ENCODE assay signal across 11 cellular contexts in genomic region chr14:68291820-68292219, GRCh38.
DNase-seq lines count a peak whose midpoint lies in the region; ATAC-seq, FAIRE-seq and TF ChIP-seq lines count a peak whose summit lies in the region.
"Had no signal": no experiment of that assay in that cellular context is flagged by ENCODE, and none has a peak within 500 bp of the region (broad histone marks: within the 10 kb centered on the region; RNA-seq: fewer than 3 reads in every experiment).

No MANE protein-coding gene starts in this region.

- H4K20me1 ChIP-seq in H1 (replicated peaks in 1 of 2; ENCODE audit: control insufficient read depth in 1 of 2, insufficient read depth in 2 of 2, low read length in 2 of 2) = no peaks in the 10 kb centered on the region

- CTCF ChIA-PET in H1 (lab: Charles Lee; ENCODE audit: partially characterized antibody) = interaction anchor here (0.9 to 1.7 kb wide), 7 partner anchors 10 to 145 kb away, joined by 3 to 7 read pairs (median 3); no protein-coding TSS in a partner anchor

- no peak overlapping the region for H2BK5ac ChIP-seq in H1 (ENCODE audit: low read depth, low read length)

- H3K27me3 Mint-ChIP-seq in activated naive CD4-positive, alpha-beta T cell treated with anti-CD3 and anti-CD28 coated beads, Interleukin-2, amount 50 U/mL, for 24 hours = no peaks in the 10 kb centered on the region
- no peaks in the 10 kb centered on the region for H3K27me3 Mint-ChIP-seq in stimulated activated memory B cell treated with anti-CD40 and anti-IgM and Interleukin-4, amounts not matched to agents 10 μg/mL and 1 μg/mL and 100 μg/mL, for 72 hours

- H3K4me3 ChIP-seq in H1 (ENCODE audit: extremely low read depth in 1 of 4, insufficient read depth in 2 of 4, low read depth in 3 of 4, low read length in 4 of 4) = no peak overlapping the region

- H2BK20ac ChIP-seq in H1 (ENCODE audit: low read length) = no peak overlapping the region

- H3K36me3 ChIP-seq in H1 (ENCODE audit: control insufficient read depth in 2 of 4, insufficient read depth in 4 of 4, low read length in 3 of 4) = no peaks in the 10 kb centered on the region

- H3K18ac ChIP-seq in H1 (ENCODE audit: extremely low read depth, low read length) = no peak overlapping the region

- H3K4me1 ChIP-seq in H1 (replicated peaks in 1 of 4; ENCODE audit: control insufficient read depth in 3 of 4, insufficient read depth in 4 of 4, low read length in 3 of 4) = peaks cover 0 to 21% (median 12%) of the 10 kb centered on the region in 4 experiments; a peak in 6 of 7 replicates

- H3K27me3 ChIP-seq in H1 (replicated peaks in 1 of 4; ENCODE audit: control insufficient read depth in 3 of 4, extremely low read depth in 1 of 4, insufficient read depth in 3 of 4, low read length in 3 of 4) = no peaks in the 10 kb centered on the region

- no peak overlapping the region for H2BK120ac ChIP-seq in H1 (replicated peaks; ENCODE audit: low read depth, low read length)

- no peak overlapping the region for H2AFZ ChIP-seq in H1 (ENCODE audit: low read length)

- no peak for DNase-seq in activated naive CD4-positive, alpha-beta T cell treated with anti-CD3 and anti-CD28 coated beads, Interleukin-2, amount 50 U/mL, for 16 hours
- DNase-seq in NCI-H510A (lab: John Stamatoyannopoulos, UW) (peak; percentile 43), H1 (ENCODE audit: low read depth in 1 of 2, low spot score in 2 of 2) (peak; percentile 23 to 57), NAMALWA (ENCODE audit: low spot score) (no peak)
- DNase-seq: NCI-H226 had no signal

- no peak overlapping the region for H4K5ac ChIP-seq in H1 (ENCODE audit: insufficient read length, low read depth, low read length)

- H3K79me1 ChIP-seq in H1 (ENCODE audit: low read depth, low read length) = no peaks in the 10 kb centered on the region

- POLR2A ChIA-PET in H1 (lab: Charles Lee; ENCODE audit: partially characterized antibody) = interaction anchor here (1.4 to 1.8 kb wide), 2 partner anchors 9 to 501 kb away, joined by 6 to 7 read pairs; partner anchors contain the start of gene ZFP36L1

- 52% methylated on average over 2 of the region's 2 CpGs; no CpG with 5 or more reads in 1 of the 2 experiments for WGBS in H1 (ENCODE audit: extremely low coverage in 1 of 2, insufficient coverage in 1 of 2, insufficient read length in 1 of 2, insufficient replicate concordance in 2 of 2, low coverage in 1 of 2, low lambda C conversion rate in 2 of 2, missing lambda C conversion rate in 1 of 2), 2 experiments

- no peaks in the 10 kb centered on the region for H3K23me2 ChIP-seq in H1 (ENCODE audit: low read depth, low read length)

- TF ChIP-seq RAD21 in H1 (IDR thresholded peaks at IDR 0.05 in 1 of 2, conservative IDR thresholded peaks at IDR 0.05 in 1 of 2; ENCODE audit: low read depth in 2 of 2, low read length in 2 of 2) = peak in 1 of 2 experiments; percentile 22; a peak in 1 of 4 replicates

- H3K23ac ChIP-seq in H1 (ENCODE audit: insufficient read length) = no peak overlapping the region

- no peak for ATAC-seq in stimulated activated memory B cell treated with anti-CD40 and anti-IgM and Interleukin-4, amounts not matched to agents 10 μg/mL and 1 μg/mL and 100 μg/mL, for 72 hours
- ATAC-seq in GM21528 (IDR thresholded peaks at IDR 0.05; ENCODE audit: low FRiP score, unreplicated experiment) (no peak), HG03095 (IDR thresholded peaks at IDR 0.05; ENCODE audit: unreplicated experiment) (no peak)
- ATAC-seq: sciatic nerve had no signal

- H4K91ac ChIP-seq in H1 (replicated peaks; ENCODE audit: insufficient read length, low read length) = no peak overlapping the region

- H4K8ac ChIP-seq in H1 (ENCODE audit: extremely low read depth, insufficient read depth, low read length) = no peak overlapping the region

- H2BK12ac ChIP-seq in H1 (ENCODE audit: low read depth, low read length) = no peak overlapping the region

- no peak overlapping the region for H3K9ac ChIP-seq in H1 (replicated peaks in 1 of 4; ENCODE audit: extremely low read depth in 1 of 4, low read depth in 3 of 4, low read length in 3 of 4)

- no peak for TF ChIP-seq CTCF in H1 (IDR thresholded peaks at IDR 0.05; ENCODE audit: control extremely low read depth in 1 of 3, insufficient read depth in 1 of 3, low read depth in 1 of 3, low read length in 3 of 3)

- H3K36me3 Mint-ChIP-seq in activated naive CD4-positive, alpha-beta T cell treated with anti-CD3 and anti-CD28 coated beads, Interleukin-2, amount 50 U/mL, for 24 hours = no peaks in the 10 kb centered on the region
- H3K36me3 Mint-ChIP-seq in stimulated activated memory B cell treated with anti-CD40 and anti-IgM and Interleukin-4, amounts not matched to agents 10 μg/mL and 1 μg/mL and 100 μg/mL, for 72 hours = no peaks in the 10 kb centered on the region

- H3K9me3 ChIP-seq in H1 (ENCODE audit: insufficient read depth in 2 of 2, low read depth in 1 of 2, low read length in 1 of 2) = no peaks in the 10 kb centered on the region

- TF ChIP-seq POLR2A in H1 (IDR thresholded peaks at IDR 0.05; ENCODE audit: control extremely low read depth in 1 of 2, low read depth in 2 of 2, low read length in 2 of 2) = no peak

- H3K27ac Mint-ChIP-seq in activated naive CD4-positive, alpha-beta T cell treated with anti-CD3 and anti-CD28 coated beads, Interleukin-2, amount 50 U/mL, for 24 hours = peak overlapping the region; percentile 32
- peak overlapping the region; percentile 94 for H3K27ac Mint-ChIP-seq in stimulated activated memory B cell treated with anti-CD40 and anti-IgM and Interleukin-4, amounts not matched to agents 10 μg/mL and 1 μg/mL and 100 μg/mL, for 72 hours

- no peak for TF ChIP-seq EP300 in H1 (IDR thresholded peaks at IDR 0.05; ENCODE audit: borderline replicate concordance in 1 of 2, low read depth in 2 of 2, low read length in 2 of 2)

- no peak overlapping the region for H3K4ac ChIP-seq in H1 (replicated peaks; ENCODE audit: insufficient read length, low read depth, low read length)

- no peak overlapping the region for H2BK15ac ChIP-seq in H1 (ENCODE audit: low read length)

- H3K79me2 ChIP-seq in H1 (ENCODE audit: control insufficient read depth in 1 of 2, insufficient read depth in 2 of 2, low read length in 2 of 2) = no peaks in the 10 kb centered on the region

- no peak overlapping the region for H3K27ac ChIP-seq in H1 (ENCODE audit: low read depth, low read length)

- H3K4me2 ChIP-seq in H1 (ENCODE audit: insufficient read depth in 1 of 2, low read depth in 2 of 2, low read length in 2 of 2) = 0 out of 4 replicates have a peak overlapping the region, but pooled peaks of 1 of the 2 experiments have one; percentile 3

- H3K9me3 Mint-ChIP-seq in activated naive CD4-positive, alpha-beta T cell treated with anti-CD3 and anti-CD28 coated beads, Interleukin-2, amount 50 U/mL, for 24 hours = no peaks in the 10 kb centered on the region
- H3K9me3 Mint-ChIP-seq in stimulated activated memory B cell treated with anti-CD40 and anti-IgM and Interleukin-4, amounts not matched to agents 10 μg/mL and 1 μg/mL and 100 μg/mL, for 72 hours = no peaks in the 10 kb centered on the region

- FAIRE-seq in H1 (lab: Jason Lieb, UNC) = no peak
- FAIRE-seq: keratinocyte had no signal

- H3K4me3 Mint-ChIP-seq in activated naive CD4-positive, alpha-beta T cell treated with anti-CD3 and anti-CD28 coated beads, Interleukin-2, amount 50 U/mL, for 24 hours = peak overlapping the region; percentile 24
- H3K4me3 Mint-ChIP-seq in stimulated activated memory B cell treated with anti-CD40 and anti-IgM and Interleukin-4, amounts not matched to agents 10 μg/mL and 1 μg/mL and 100 μg/mL, for 72 hours = no peak overlapping the region

- no peak overlapping the region for H3K14ac ChIP-seq in H1 (ENCODE audit: insufficient read length)

- H3K4me1 Mint-ChIP-seq in activated naive CD4-positive, alpha-beta T cell treated with anti-CD3 and anti-CD28 coated beads, Interleukin-2, amount 50 U/mL, for 24 hours = peaks cover 68% of the 10 kb centered on the region
- H3K4me1 Mint-ChIP-seq in stimulated activated memory B cell treated with anti-CD40 and anti-IgM and Interleukin-4, amounts not matched to agents 10 μg/mL and 1 μg/mL and 100 μg/mL, for 72 hours = peaks cover 63% of the 10 kb centered on the region

- H3K56ac ChIP-seq in H1 (replicated peaks; ENCODE audit: insufficient read length, low read depth, low read length) = no peak overlapping the region

- no peak overlapping the region for H2AK5ac ChIP-seq in H1 (ENCODE audit: low read depth, low read length)

TF ChIP-seq in H1, 55 proteins besides CTCF, POLR2A, EP300 and RAD21:
- TF ChIP-seq SIX5 (IDR thresholded peaks at IDR 0.05; ENCODE audit: low read depth, low read length) (0 out of 2 replicates have a peak, but pooled peaks have one; percentile 3), SIN3A (conservative IDR thresholded peaks at IDR 0.05 in 1 of 2, IDR thresholded peaks at IDR 0.05 in 1 of 2; ENCODE audit: low read depth in 1 of 2, low read length in 2 of 2) (peak; percentile 71 to 76; a peak in 2 of 4 replicates)
- TF ChIP-seq, protein P1, sequence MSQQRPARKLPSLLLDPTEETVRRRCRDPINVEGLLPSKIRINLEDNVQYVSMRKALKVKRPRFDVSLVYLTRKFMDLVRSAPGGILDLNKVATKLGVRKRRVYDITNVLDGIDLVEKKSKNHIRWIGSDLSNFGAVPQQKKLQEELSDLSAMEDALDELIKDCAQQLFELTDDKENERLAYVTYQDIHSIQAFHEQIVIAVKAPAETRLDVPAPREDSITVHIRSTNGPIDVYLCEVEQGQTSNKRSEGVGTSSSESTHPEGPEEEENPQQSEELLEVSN (IDR thresholded peaks at IDR 0.05) = no peak
TF ChIP-seq in H1: peak in this region for 2.

Comparison
In these comparisons a context has a peak if more than half of its experiments do, and no peak if none do; other contexts are left out.
1. DNase-seq: peak in NCI-H510A (single experiment) and H1 (2 of 2); none in activated naive CD4-positive, alpha-beta T cell treated with anti-CD3 and anti-CD28 coated beads, Interleukin-2, amount 50 U/mL, for 16 hours (single experiment) and NAMALWA (single experiment).